In the genomic region with DNA sequence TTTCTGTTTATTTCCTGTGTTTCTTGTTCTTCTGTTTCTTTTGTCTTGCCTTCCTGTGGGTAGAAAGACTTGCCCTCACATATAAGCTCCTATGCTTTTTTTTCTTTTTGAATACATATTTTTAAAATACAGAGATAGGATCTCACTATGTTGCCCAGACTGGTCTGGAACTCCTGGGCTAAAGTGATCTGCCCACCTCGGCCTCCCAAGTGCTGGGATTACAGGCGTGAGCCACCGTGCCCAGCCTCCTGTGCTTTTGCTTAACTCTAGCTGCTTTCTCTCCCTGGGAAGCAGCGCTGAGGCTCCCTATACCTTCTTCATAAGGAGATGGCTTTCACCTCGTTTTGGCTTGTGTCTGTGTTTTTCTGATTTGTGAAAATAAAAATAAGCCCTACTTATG, we compare ENCODE assay signal across 13 cellular contexts.
DNase-seq lines count a peak whose midpoint lies in the region; ATAC-seq and TF ChIP-seq lines count a peak whose summit lies in the region.
"Had no signal": no experiment of that assay in that cellular context is flagged by ENCODE, and none has a peak within 500 bp of the region (broad histone marks: within the 10 kb centered on the region; RNA-seq: fewer than 3 reads in every experiment).

No MANE protein-coding gene starts in this region.

- H3K36me3 Mint-ChIP-seq in CD8-positive, alpha-beta memory T cell = peaks cover 0 to 12% (median 5%) of the 10 kb centered on the region in 3 donors
- H3K36me3 Mint-ChIP-seq in activated CD8-positive, alpha-beta T cell treated with anti-CD3 and anti-CD28 coated beads for 36 hours (ENCODE audit: low read depth) = peaks cover 6% of the 10 kb centered on the region

- H3K27ac ChIP-seq in BLaER1 (peak overlapping the region; percentile 56; the same call in 1 of the 2 replicates), layer of hippocampus (ENCODE audit: low read depth, low read length) (peak overlapping the region; percentile 30)
- no peak overlapping the region for H3K27ac ChIP-seq in CD8-positive, alpha-beta memory T cell (ENCODE audit: low read depth, low read length)
- H3K27ac ChIP-seq: neutrophil had no signal

- peaks cover 25% of the 10 kb centered on the region for H3K36me3 ChIP-seq in BLaER1
- no peaks in the 10 kb centered on the region for H3K36me3 ChIP-seq in CD8-positive, alpha-beta memory T cell (ENCODE audit: insufficient read depth, low read length)
- H3K36me3 ChIP-seq: neutrophil had no signal

- no peaks in the 10 kb centered on the region for H3K9me3 ChIP-seq in BLaER1
- no peaks in the 10 kb centered on the region for H3K9me3 ChIP-seq in CD8-positive, alpha-beta memory T cell (ENCODE audit: low read length)
- H3K9me3 ChIP-seq: neutrophil had no signal

- H3K9me3 Mint-ChIP-seq in CD8-positive, alpha-beta memory T cell = no peaks in the 10 kb centered on the region
- no peaks in the 10 kb centered on the region for H3K9me3 Mint-ChIP-seq in activated CD8-positive, alpha-beta T cell treated with anti-CD3 and anti-CD28 coated beads for 36 hours
- H3K9me3 Mint-ChIP-seq: stimulated activated naive CD8-positive, alpha-beta T cell treated with anti-CD3 and anti-CD28 coated beads, Interleukin-15, Interleukin-2, amounts not matched to agents 100 ng/mL and 50 ng/mL, for 24 hours had no signal

- H3K27me3 ChIP-seq in BLaER1 = no peaks in the 10 kb centered on the region
- no peaks in the 10 kb centered on the region for H3K27me3 ChIP-seq in CD8-positive, alpha-beta memory T cell (ENCODE audit: insufficient read depth, low read length, poor library complexity, severe bottlenecking)
- H3K27me3 ChIP-seq in layer of hippocampus (ENCODE audit: control insufficient read depth, insufficient read depth, low read length) = no peaks in the 10 kb centered on the region
- H3K27me3 ChIP-seq: neutrophil had no signal

- no peak for TF ChIP-seq CTCF in activated CD8-positive, alpha-beta T cell treated with anti-CD3 and anti-CD28 coated beads for 36 hours (IDR thresholded peaks at IDR 0.05)

- H4K20me1 ChIP-seq in BLaER1 = no peaks in the 10 kb centered on the region

- CTCF ChIA-PET in CD8-positive, alpha-beta memory T cell (lab: Charles Lee) = interaction anchor here (1.4 kb wide), 1 partner anchor 55 kb away, joined by 4 read pairs; no protein-coding TSS in a partner anchor
- CTCF ChIA-PET in activated CD8-positive, alpha-beta T cell treated with anti-CD3 and anti-CD28 coated beads for 36 hours (lab: Charles Lee) = interaction anchor here (0.6 to 1.4 kb wide), 3 partner anchors 10 to 252 kb away, joined by 3 read pairs; no protein-coding TSS in a partner anchor

- no peak overlapping the region for H3K4me3 ChIP-seq in BLaER1
- no peak overlapping the region for H3K4me3 ChIP-seq in CD8-positive, alpha-beta memory T cell (ENCODE audit: low read length)

- POLR2A ChIA-PET in CD8-positive, alpha-beta memory T cell (lab: Charles Lee) = no interaction called here
- POLR2A ChIA-PET in activated CD8-positive, alpha-beta T cell treated with anti-CD3 and anti-CD28 coated beads for 36 hours (lab: Charles Lee) = no interaction called here

- no peak overlapping the region for H3K9ac ChIP-seq in BLaER1

- H3K27me3 Mint-ChIP-seq in CD8-positive, alpha-beta memory T cell = peaks cover 0 to 1% of the 10 kb centered on the region in 2 donors
- H3K27me3 Mint-ChIP-seq in activated CD8-positive, alpha-beta T cell treated with anti-CD3 and anti-CD28 coated beads for 36 hours = no peaks in the 10 kb centered on the region
- H3K27me3 Mint-ChIP-seq: stimulated activated naive CD8-positive, alpha-beta T cell treated with anti-CD3 and anti-CD28 coated beads, Interleukin-15, Interleukin-2, amounts not matched to agents 100 ng/mL and 50 ng/mL, for 24 hours had no signal

- peak overlapping the region; percentile 71 for H3K4me2 ChIP-seq in BLaER1

- H3K27ac Mint-ChIP-seq in CD8-positive, alpha-beta memory T cell = peak overlapping the region; percentile 11 to 96 (median 92)
- peak overlapping the region; percentile 1 for H3K27ac Mint-ChIP-seq in activated CD8-positive, alpha-beta T cell treated with anti-CD3 and anti-CD28 coated beads for 36 hours
- H3K27ac Mint-ChIP-seq: CD14-positive monocyte; stimulated activated naive CD8-positive, alpha-beta T cell treated with anti-CD3 and anti-CD28 coated beads, Interleukin-15, Interleukin-2, amounts not matched to agents 100 ng/mL and 50 ng/mL, for 24 hours had no signal

- H3K4me1 Mint-ChIP-seq in CD8-positive, alpha-beta memory T cell = peaks cover 19 to 23% (median 22%) of the 10 kb centered on the region in 3 donors
- peaks cover 15% of the 10 kb centered on the region for H3K4me1 Mint-ChIP-seq in activated CD8-positive, alpha-beta T cell treated with anti-CD3 and anti-CD28 coated beads for 36 hours (ENCODE audit: low read depth)

- ATAC-seq in activated CD8-positive, alpha-beta T cell treated with anti-CD3 and anti-CD28 coated beads for 36 hours = no peak
- ATAC-seq in HG03175 (IDR thresholded peaks at IDR 0.05; ENCODE audit: unreplicated experiment) = no peak

- peak overlapping the region in 5 of 7 donors; percentile 5 to 51 (median 14) for H3K4me3 Mint-ChIP-seq in CD8-positive, alpha-beta memory T cell
- H3K4me3 Mint-ChIP-seq in activated CD8-positive, alpha-beta T cell treated with anti-CD3 and anti-CD28 coated beads for 36 hours = no peak overlapping the region
- H3K4me3 Mint-ChIP-seq: CD14-positive monocyte; stimulated activated naive CD8-positive, alpha-beta T cell treated with anti-CD3 and anti-CD28 coated beads, Interleukin-15, Interleukin-2, amounts not matched to agents 100 ng/mL and 50 ng/mL, for 24 hours had no signal

- peaks cover 30% of the 10 kb centered on the region for H3K4me1 ChIP-seq in BLaER1
- H3K4me1 ChIP-seq in CD8-positive, alpha-beta memory T cell (ENCODE audit: insufficient read depth, low read length) = peaks cover 17% of the 10 kb centered on the region

- TF ChIP-seq POLR2A in erythroblast (IDR thresholded peaks at IDR 0.05; ENCODE audit: low read length) = no peak

- intact Hi-C loops in activated CD8-positive, alpha-beta T cell treated with anti-CD3 and anti-CD28 coated beads for 36 hours (cut with micrococcal nuclease) = no loop called here

- DNase-seq in CD8-positive, alpha-beta memory T cell = no peak
- no peak for DNase-seq in activated CD8-positive, alpha-beta T cell treated with anti-CD3 and anti-CD28 coated beads for 36 hours
- DNase-seq in NCI-H2196 (lab: John Stamatoyannopoulos, UW; ENCODE audit: unreplicated experiment) (no peak), erythroblast (lab: John Stamatoyannopoulos, UW) (no peak), SHP77 treated with DMSO at 0.1 percent for 48 hours (lab: John Stamatoyannopoulos, UW) (no peak)
- DNase-seq: Karpas-422, T-helper 9 cell had no signal
